In genomic region chr6:33426590-33427563, GRCh38 we compare ENCODE assay signal across 8 cellular contexts. TPM values are rescaled to one million over a fixed set of nuclear protein-coding genes. Genes with fewer than 3 reads are reported as not detected.
DNase-seq lines count a peak whose midpoint lies in the region; ATAC-seq and TF ChIP-seq lines count a peak whose summit lies in the region.

No MANE protein-coding gene starts in this region.

- peak overlapping the region; percentile 80 to 96 for H3K27ac ChIP-seq in ovary

- H3K9me3 ChIP-seq in ovary: no peaks in the 10 kb centered on the region

- H3K9me3 Mint-ChIP-seq in T-helper 1 cell treated with Interleukin-12 subunit alpha and Interleukin-12 subunit beta and Interleukin-4 antibody, amounts not matched to agents 30 μg/mL and 1 μg/mL, for 36 hours: no peaks in the 10 kb centered on the region

- H3K36me3 ChIP-seq in ovary: no peaks in the 10 kb centered on the region

- no peaks in the 10 kb centered on the region for H3K27me3 ChIP-seq in ovary

- intact Hi-C loops in ovary (cut with DNase I): loop anchor here in 1 of 4 donors (2.0 to 10.0 kb wide), 2 partner anchors 36 to 112 kb away; partner anchors contain the start of genes KIFC1, TAPBP and ZBTB22

- H3K27me3 Mint-ChIP-seq in T-helper 1 cell treated with Interleukin-12 subunit alpha and Interleukin-12 subunit beta and Interleukin-4 antibody, amounts not matched to agents 30 μg/mL and 1 μg/mL, for 36 hours (ENCODE audit: low read depth): no peaks in the 10 kb centered on the region

- no peak for TF ChIP-seq POLR2A in ovary (IDR thresholded peaks at IDR 0.05)

- TF ChIP-seq EP300 in ovary (IDR thresholded peaks at IDR 0.05): no peak

- 6 to 13% (median 11%) methylated on average over 13 of the region's 13 CpGs for WGBS in ovary, 3 donors

- peaks cover 15% of the 10 kb centered on the region for H3K36me3 Mint-ChIP-seq in T-helper 1 cell treated with Interleukin-12 subunit alpha and Interleukin-12 subunit beta and Interleukin-4 antibody, amounts not matched to agents 30 μg/mL and 1 μg/mL, for 36 hours (ENCODE audit: low read depth)

- TF ChIP-seq CTCF in epithelial cell of esophagus (IDR thresholded peaks at IDR 0.05; ENCODE audit: insufficient read depth, low read depth, low read length, missing control alignments) (no peak), ovary (IDR thresholded peaks at IDR 0.05) (no peak)

- peak overlapping the region; percentile 78 for H3K4me3 ChIP-seq in epithelial cell of esophagus (ENCODE audit: low read length)
- H3K4me3 ChIP-seq in ovary: peak overlapping the region; percentile 59

- peak overlapping the region; percentile 94 for H3K4me3 Mint-ChIP-seq in T-helper 1 cell treated with Interleukin-12 subunit alpha and Interleukin-12 subunit beta and Interleukin-4 antibody, amounts not matched to agents 30 μg/mL and 1 μg/mL, for 36 hours

- H3K27ac Mint-ChIP-seq in T-helper 1 cell treated with Interleukin-12 subunit alpha and Interleukin-12 subunit beta and Interleukin-4 antibody, amounts not matched to agents 30 μg/mL and 1 μg/mL, for 36 hours: peak overlapping the region; percentile 95

- H3K4me1 Mint-ChIP-seq in T-helper 1 cell treated with Interleukin-12 subunit alpha and Interleukin-12 subunit beta and Interleukin-4 antibody, amounts not matched to agents 30 μg/mL and 1 μg/mL, for 36 hours (ENCODE audit: low read depth): peaks cover 66% of the 10 kb centered on the region

- ATAC-seq in GM21381 (IDR thresholded peaks at IDR 0.05; ENCODE audit: unreplicated experiment): no peak

- DNase-seq in DMS53 (lab: John Stamatoyannopoulos, UW) (peak; percentile 69), DMS53 treated with DMSO at 0.1 percent for 48 hours (lab: John Stamatoyannopoulos, UW; ENCODE audit: unreplicated experiment) (no peak), epithelial cell of esophagus (ENCODE audit: low read depth) (peak; percentile 31), ovary (peak in 1 of 5 donors; percentile 46), SK-N-DZ (ENCODE audit: low spot score) (no peak), AML-193 (lab: John Stamatoyannopoulos, UW) (no peak)

- H3K4me1 ChIP-seq in ovary (ENCODE audit: insufficient read depth): peaks cover 31% of the 10 kb centered on the region

RNA-seq across cellular contexts. Expression of gene SYNGAP1, which starts 7.0 kb away (rescaled TPM):
- total RNA-seq in ovary: 10 to 100 TPM; 17.5 to 60.0 (median 43.1) TPM
- polyA plus RNA-seq in ovary: 10 to 100 TPM; 14.6 to 29.8 TPM
- 6.5 and 8.6 TPM in 2 replicates for polyA plus RNA-seq in SK-N-DZ (2014; cell fraction: cytosol; rRNA removed)
- polyA plus RNA-seq in SK-N-DZ (2014; cell fraction: nucleus; rRNA removed): 18.6 and 35.4 TPM in 2 replicates

RNA-seq across cellular contexts. Expression of gene CUTA, which starts 9.0 kb away (rescaled TPM):
- 100 to 1,000 TPM; 125 to 238 (median 177) TPM for total RNA-seq in ovary
- 100 to 1,000 TPM; 173 to 250 TPM for polyA plus RNA-seq in ovary
- 267 and 272 TPM in 2 replicates for polyA plus RNA-seq in SK-N-DZ (2014; cell fraction: cytosol; rRNA removed)
- 200 and 234 TPM in 2 replicates for polyA plus RNA-seq in SK-N-DZ (2014; cell fraction: nucleus; rRNA removed)

RNA-seq across cellular contexts. Expression of gene PHF1, which starts 16.1 kb away (rescaled TPM):
- total RNA-seq in ovary: 100 to 1,000 TPM in 5 of 7 donors, 10 to 100 TPM in 2; 94.3 to 182 (median 123) TPM
- 100 to 1,000 TPM in 1 of 2 donors, 10 to 100 TPM in 1; 80.7 to 179 TPM for polyA plus RNA-seq in ovary
- 34.8 and 38.5 TPM in 2 replicates for polyA plus RNA-seq in SK-N-DZ (2014; cell fraction: cytosol; rRNA removed)
- 264 and 294 TPM in 2 replicates for polyA plus RNA-seq in SK-N-DZ (2014; cell fraction: nucleus; rRNA removed)

RNA-seq across cellular contexts. Expression of gene ZBTB9, which starts 27.5 kb away (rescaled TPM):
- total RNA-seq in ovary: 10 to 100 TPM in 3 of 7 donors, 1 to 10 TPM in 4; 2.4 to 13.5 (median 8.8) TPM
- 10 to 100 TPM in 1 of 2 donors, 1 to 10 TPM in 1; 5.5 to 10.8 TPM for polyA plus RNA-seq in ovary
- 7.4 and 7.6 TPM in 2 replicates for polyA plus RNA-seq in SK-N-DZ (2014; cell fraction: cytosol; rRNA removed)
- polyA plus RNA-seq in SK-N-DZ (2014; cell fraction: nucleus; rRNA removed): 11.4 and 23.1 TPM in 2 replicates

RNA-seq across cellular contexts. Expression of gene KIFC1, which starts 35.3 kb away (rescaled TPM):
- total RNA-seq in ovary: 1 to 10 TPM in 6 of 7 donors, under 1 TPM in 1; 0.60 to 3.9 (median 2.2) TPM
- 1 to 10 TPM; 1.7 to 2.3 TPM for polyA plus RNA-seq in ovary
- polyA plus RNA-seq in SK-N-DZ (2014; cell fraction: cytosol; rRNA removed): 130 and 153 TPM in 2 replicates
- polyA plus RNA-seq in SK-N-DZ (2014; cell fraction: nucleus; rRNA removed): 192 and 214 TPM in 2 replicates

Comparison
In these comparisons a context has a peak if more than half of its experiments do, and no peak if none do; other contexts are left out.
1. DNase-seq: peak in DMS53 (single experiment) and epithelial cell of esophagus (single experiment); none in DMS53 treated with DMSO at 0.1 percent for 48 hours (single experiment), SK-N-DZ (single experiment) and AML-193 (0 of 2).